8 cellular contexts compared by ENCODE assay signal in genomic region chr2:27959496-27959895, GRCh38.
DNase-seq lines count a peak whose midpoint lies in the region; ATAC-seq and TF ChIP-seq lines count a peak whose summit lies in the region.

No MANE protein-coding gene starts in this region.

- TF ChIP-seq CTCF in left lung (IDR thresholded peaks at IDR 0.05) (no peak), uterus (IDR thresholded peaks at IDR 0.05) (no peak), RWPE1 (conservative IDR thresholded peaks at IDR 0.05; ENCODE audit: low read depth) (no peak)

- H3K27ac ChIP-seq in left lung (peak overlapping the region; percentile 67 to 85), uterus (peak overlapping the region; percentile 43 to 77), RWPE1 (no peak overlapping the region)

- POLR2A ChIA-PET in RWPE1 (lab: Yijun Ruan, JAX; ENCODE audit: low non-redundant PET) = no interaction called here

- H3K4me1 ChIP-seq in left lung = peaks cover 32 to 68% of the 10 kb centered on the region in 2 donors
- peaks cover 4 to 6% of the 10 kb centered on the region in 2 donors for H3K4me1 ChIP-seq in uterus

- no peak overlapping the region for H3K4me3 ChIP-seq in left lung
- no peak overlapping the region for H3K4me3 ChIP-seq in uterus

- ATAC-seq in Right ventricle myocardium superior (ENCODE audit: poor library complexity) = peak; percentile 57
- ATAC-seq in left lung = peak; percentile 30

- no peak for TF ChIP-seq POLR2A in uterus (IDR thresholded peaks at IDR 0.05)

- H3K9me3 ChIP-seq in left lung (no peaks in the 10 kb centered on the region), uterus (no peaks in the 10 kb centered on the region)

- no peaks in the 10 kb centered on the region for H3K27me3 ChIP-seq in left lung
- no peaks in the 10 kb centered on the region for H3K27me3 ChIP-seq in uterus

- no peak for DNase-seq in Right ventricle myocardium superior
- no peak for DNase-seq in cardiac septum (ENCODE audit: low spot score)
- peak; percentile 83 for DNase-seq in amniotic epithelial cell (ENCODE audit: low read depth)
- DNase-seq in left lung = no peak
- DNase-seq in uterus = peak; percentile 49 to 77
- no peak for DNase-seq in RWPE1 (ENCODE audit: low spot score)
- no peak for DNase-seq in DMS153 (lab: John Stamatoyannopoulos, UW)
- DNase-seq in NCI-H2227 treated with DMSO at 0.1 percent for 48 hours (lab: John Stamatoyannopoulos, UW) = no peak

- CTCF ChIA-PET in RWPE1 (lab: Yijun Ruan, JAX) = interaction anchor here (1.2 kb wide), 1 partner anchor 13 kb away, joined by 3 read pairs; no protein-coding TSS in a partner anchor

- intact Hi-C loops in Right ventricle myocardium superior (cut with DNase I) = no loop called here
- intact Hi-C loops in cardiac septum (cut with DNase I) = loop anchor here (5.0 kb wide), 2 partner anchors 138 to 378 kb away; no protein-coding TSS in a partner anchor
- intact Hi-C loops in left lung (cut with DNase I) = no loop called here
- intact Hi-C loops in uterus (cut with DNase I; ENCODE audit: low total_unique reads) = no loop called here

- H3K36me3 ChIP-seq in left lung = no peaks in the 10 kb centered on the region
- H3K36me3 ChIP-seq in uterus = no peaks in the 10 kb centered on the region

Comparison
In these comparisons a context has a peak if more than half of its experiments do, and no peak if none do; other contexts are left out.
1. DNase-seq: peak in amniotic epithelial cell (single experiment) and uterus (2 of 2); none in Right ventricle myocardium superior (single experiment), cardiac septum (single experiment), left lung (0 of 2), RWPE1 (single experiment), DMS153 (single experiment) and NCI-H2227 treated with DMSO at 0.1 percent for 48 hours (single experiment).